Comparison of ENCODE assay signal across 16 cellular contexts in the genomic region with DNA sequence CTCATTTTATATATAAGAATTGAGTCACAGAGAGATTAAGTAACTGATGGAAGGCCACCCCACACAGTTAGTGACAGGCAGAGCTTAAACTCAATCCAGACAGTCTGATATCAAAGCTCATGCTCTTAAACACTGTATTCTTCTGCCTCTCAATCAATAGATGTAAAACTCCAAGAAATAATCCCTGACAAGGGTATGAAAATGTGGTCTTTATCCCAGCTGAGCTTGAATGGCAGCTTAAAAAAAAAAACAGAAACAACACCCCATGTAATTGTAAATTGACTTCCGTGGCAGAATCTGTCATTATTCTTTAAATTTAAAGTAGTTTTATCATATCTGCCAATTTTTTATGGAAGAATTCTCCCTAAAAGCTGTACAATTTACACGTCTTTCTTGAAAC.
DNase-seq lines count a peak whose midpoint lies in the region; ATAC-seq and TF ChIP-seq lines count a peak whose summit lies in the region.
"Had no signal": no experiment of that assay in that cellular context is flagged by ENCODE, and none has a peak within 500 bp of the region (broad histone marks: within the 10 kb centered on the region; RNA-seq: fewer than 3 reads in every experiment).

No MANE protein-coding gene starts in this region.

- H3K4me3 ChIP-seq in ACC112 (ENCODE audit: low read depth, low read length) = no peak overlapping the region
- no peak overlapping the region for H3K4me3 ChIP-seq in neural cell (ENCODE audit: low read length)
- H3K4me3 ChIP-seq in right atrium auricular region = no peak overlapping the region
- H3K4me3 ChIP-seq: BLaER1 treated with 17β-estradiol and CSF1 and Interleukin-3, amounts not matched to agents 10 nM and 100 nM had no signal

- H3K79me2 ChIP-seq in ACC112 (ENCODE audit: control insufficient read depth, insufficient read depth, low read length, unreplicated experiment) (no peaks in the 10 kb centered on the region), neural cell (replicated peaks; ENCODE audit: insufficient read depth, low read length) (no peaks in the 10 kb centered on the region)

- TF ChIP-seq CTCF in VCaP (conservative IDR thresholded peaks at IDR 0.05) = no peak
- TF ChIP-seq CTCF in neural cell (IDR thresholded peaks at IDR 0.05; ENCODE audit: poor library complexity, severe bottlenecking) = no peak
- TF ChIP-seq CTCF in right atrium auricular region (IDR thresholded peaks at IDR 0.05) = no peak

- H3K9me2 ChIP-seq in neural cell (ENCODE audit: insufficient read depth, low read length) = no peaks in the 10 kb centered on the region

- H3F3A ChIP-seq in neural cell (ENCODE audit: insufficient read depth, low read length, poor library complexity, severe bottlenecking) = no peaks in the 10 kb centered on the region

- ATAC-seq in HG03457 (IDR thresholded peaks at IDR 0.05; ENCODE audit: unreplicated experiment) (no peak), GM21786 (IDR thresholded peaks at IDR 0.05; ENCODE audit: unreplicated experiment) (no peak)
- ATAC-seq: CD8-positive, alpha-beta T cell had no signal

- H3K4me2 ChIP-seq in neural cell (ENCODE audit: low read length) = no peak overlapping the region
- H3K4me2 ChIP-seq: BLaER1 treated with 17β-estradiol and CSF1 and Interleukin-3, amounts not matched to agents 10 nM and 100 nM had no signal

- peaks cover 14% of the 10 kb centered on the region for H3K4me1 ChIP-seq in ACC112 (ENCODE audit: control insufficient read depth, insufficient read depth, low read length, unreplicated experiment)
- H3K4me1 ChIP-seq in right atrium auricular region = no peaks in the 10 kb centered on the region
- H3K4me1 ChIP-seq: BLaER1 treated with 17β-estradiol and CSF1 and Interleukin-3, amounts not matched to agents 10 nM and 100 nM; Caco-2 had no signal

- peaks cover 61% of the 10 kb centered on the region for H3K36me3 ChIP-seq in ACC112 (ENCODE audit: insufficient read depth, low read length)
- peaks cover 6% of the 10 kb centered on the region for H3K36me3 ChIP-seq in neural cell (ENCODE audit: insufficient read depth, low read length)
- no peaks in the 10 kb centered on the region for H3K36me3 ChIP-seq in right atrium auricular region
- H3K36me3 ChIP-seq: BLaER1 treated with 17β-estradiol and CSF1 and Interleukin-3, amounts not matched to agents 10 nM and 100 nM had no signal

- H3K27me3 ChIP-seq in ACC112 (ENCODE audit: insufficient read depth, low read length) (no peaks in the 10 kb centered on the region), neural cell (ENCODE audit: insufficient read depth, low read depth, low read length) (no peaks in the 10 kb centered on the region), right atrium auricular region (no peaks in the 10 kb centered on the region)
- H3K27me3 ChIP-seq: BLaER1 treated with 17β-estradiol and CSF1 and Interleukin-3, amounts not matched to agents 10 nM and 100 nM had no signal

- no peaks in the 10 kb centered on the region for H3K9me3 ChIP-seq in neural cell (ENCODE audit: low read length)
- H3K9me3 ChIP-seq in right atrium auricular region = no peaks in the 10 kb centered on the region
- H3K9me3 ChIP-seq: BLaER1 treated with 17β-estradiol and CSF1 and Interleukin-3, amounts not matched to agents 10 nM and 100 nM; Caco-2 had no signal

- H2AFZ ChIP-seq in ACC112 (ENCODE audit: low read length, unreplicated experiment) (no peak overlapping the region), neural cell (ENCODE audit: low read depth, low read length) (no peak overlapping the region)

- TF ChIP-seq EP300 in neural cell (conservative IDR thresholded peaks at IDR 0.05; ENCODE audit: poor library complexity, severe bottlenecking) = peak; percentile 90

- H4K20me1 ChIP-seq in neural cell (ENCODE audit: insufficient read depth) = no peaks in the 10 kb centered on the region
- H4K20me1 ChIP-seq: BLaER1 treated with 17β-estradiol and CSF1 and Interleukin-3, amounts not matched to agents 10 nM and 100 nM had no signal

- no peak for DNase-seq in right atrium auricular region (ENCODE audit: low spot score)
- DNase-seq: 8988T; AML-193; Caco-2; Calu3; CD4-positive, alpha-beta T cell; CD8-positive, alpha-beta T cell; DMS79 treated with DMSO at 0.1 percent for 48 hours; GF-D8 had no signal

- no peak overlapping the region for H3K9ac ChIP-seq in neural cell (ENCODE audit: low read length)
- H3K9ac ChIP-seq: BLaER1 treated with 17β-estradiol and CSF1 and Interleukin-3, amounts not matched to agents 10 nM and 100 nM had no signal

- no peak for TF ChIP-seq RAD21 in neural cell (conservative IDR thresholded peaks at IDR 0.05)

- peak overlapping the region; percentile 49 for H3K27ac ChIP-seq in ACC112 (ENCODE audit: low read depth, low read length)
- peak overlapping the region; percentile 44; the same call in 1 of the 2 replicates for H3K27ac ChIP-seq in VCaP
- peak overlapping the region; percentile 32 for H3K27ac ChIP-seq in neural cell (ENCODE audit: low read length)
- no peak overlapping the region for H3K27ac ChIP-seq in right atrium auricular region
- H3K27ac ChIP-seq: BLaER1 treated with 17β-estradiol and CSF1 and Interleukin-3, amounts not matched to agents 10 nM and 100 nM; C4-2B had no signal

TF ChIP-seq in neural cell, 6 proteins besides CTCF, POLR2A, EP300 and RAD21:
- TF ChIP-seq SMC3 (conservative IDR thresholded peaks at IDR 0.05; ENCODE audit: poor library complexity) (no peak), POLR2AphosphoS5 (IDR thresholded peaks at IDR 0.05) (peak; percentile 39)

Comparison
In these comparisons a context has a peak if more than half of its experiments do, and no peak if none do; other contexts are left out.
1. H3K27ac ChIP-seq: peak in ACC112 (single experiment), VCaP (single experiment) and neural cell (single experiment); none in right atrium auricular region (0 of 2).